8 cellular contexts compared by ENCODE assay signal in the genomic region with DNA sequence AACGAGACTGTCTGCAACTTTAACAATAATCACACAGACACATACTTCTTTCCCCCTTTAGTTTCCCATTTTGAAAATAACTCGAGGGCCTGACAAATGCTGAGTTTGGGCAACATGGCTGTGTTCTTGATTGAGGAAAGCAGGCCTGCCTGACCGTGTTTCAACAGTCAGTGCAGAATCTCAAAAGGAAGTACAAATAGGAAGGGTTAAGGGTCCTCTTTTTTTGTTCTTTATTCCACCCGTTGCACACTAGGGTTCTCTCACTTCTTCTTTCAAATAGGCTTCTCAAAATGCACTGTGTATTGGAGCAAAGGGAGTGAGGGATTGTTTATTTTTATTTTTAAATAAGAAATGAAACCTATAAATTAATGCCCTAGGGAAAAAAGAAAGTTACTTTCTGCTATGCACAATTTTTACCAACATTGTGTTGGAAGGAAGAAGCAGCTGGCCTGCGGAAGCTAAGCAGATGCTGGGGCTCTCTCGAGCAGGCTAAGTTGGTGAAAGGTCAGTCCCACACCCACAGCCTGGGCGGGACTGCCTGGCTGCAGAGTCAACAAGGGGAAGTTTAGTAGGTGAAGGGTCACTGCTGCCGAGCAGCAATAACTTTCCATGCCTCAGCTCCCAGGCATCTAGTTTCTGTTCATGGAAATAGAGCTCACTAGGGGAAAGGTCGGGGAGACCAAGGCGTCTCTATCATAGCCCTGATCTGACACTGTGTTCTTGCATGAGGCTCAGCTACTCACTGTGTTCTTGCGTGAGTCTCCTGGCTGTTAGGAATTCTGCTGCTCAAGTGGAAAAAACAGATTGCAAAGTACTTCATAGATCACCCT. TPM values are rescaled to one million over a fixed set of nuclear protein-coding genes. Genes with fewer than 3 reads are reported as not detected.
DNase-seq lines count a peak whose midpoint lies in the region; ATAC-seq, FAIRE-seq and TF ChIP-seq lines count a peak whose summit lies in the region.

No MANE protein-coding gene starts in this region.

- 24 to 26% methylated on average over 6 to 8 of the region's 11 CpGs for WGBS in mesodermal cell (ENCODE audit: insufficient coverage in 2 of 2), 2 experiments
- 4 to 6% methylated on average over 4 to 11 of the region's 11 CpGs for WGBS in transverse colon (ENCODE audit: low coverage in 1 of 2), 2 donors

- TF ChIP-seq CTCF in transverse colon (IDR thresholded peaks at IDR 0.05) = no peak

- DNase-seq in G401 (ENCODE audit: low spot score) (peak; percentile 52), HTR-8/SVneo (ENCODE audit: insufficient read length, low spot score) (peak; percentile 30), SJSA1 (ENCODE audit: low read depth in 1 of 2, low spot score in 2 of 2) (peak; percentile 83 to 90), epithelial cell of prostate (ENCODE audit: low read depth, low spot score) (peak; percentile 86), transverse colon (peak; percentile 96)
- DNase-seq in activated CD8-positive, alpha-beta memory T cell treated with anti-CD3 and anti-CD28 coated beads, Interleukin-2, amount 50 U/mL, for 48 hours = no peak

- H3K36me3 ChIP-seq in SJSA1 (no peaks in the 10 kb centered on the region), mesodermal cell (ENCODE audit: control insufficient read depth, insufficient read depth, low read length) (no peaks in the 10 kb centered on the region), transverse colon (no peaks in the 10 kb centered on the region)

- peak; percentile 99 for TF ChIP-seq EP300 in transverse colon (IDR thresholded peaks at IDR 0.05; ENCODE audit: low read depth)

- peak overlapping the region; percentile 41 for H3K27ac ChIP-seq in SJSA1
- H3K27ac ChIP-seq in epithelial cell of prostate = peak overlapping the region; percentile 17
- peak overlapping the region; percentile 86 for H3K27ac ChIP-seq in mesodermal cell (ENCODE audit: low read depth, low read length, severe bottlenecking)
- peak overlapping the region; percentile 92 to 95 (median 94) for H3K27ac ChIP-seq in transverse colon

- intact Hi-C loops in transverse colon (cut with DNase I; ENCODE audit: low total_unique reads) = no loop called here

- no peak for FAIRE-seq in HTR-8/SVneo (lab: Jason Lieb, UNC)

- H3K27me3 ChIP-seq in SJSA1 (replicated peaks) = no peaks in the 10 kb centered on the region
- H3K27me3 ChIP-seq in transverse colon = no peaks in the 10 kb centered on the region

- in situ Hi-C loops in G401 (cut with HindIII; ENCODE audit: low sequenced_read_pairs) = no loop called here
- in situ Hi-C loops in transverse colon (cut with MboI; ENCODE audit: low pct_ligation_motif_present in 1 of 4, low pct_unique_long_range_greater_than_20kb in 1 of 4, low sequenced_read_pairs in 3 of 4) = no loop called here

- H3K4me1 ChIP-seq in SJSA1 (replicated peaks) (peaks cover 21% of the 10 kb centered on the region), mesodermal cell (ENCODE audit: control insufficient read depth, insufficient read depth, low read length, poor library complexity, severe bottlenecking) (peaks cover 8% of the 10 kb centered on the region), transverse colon (peaks cover 32 to 42% (median 37%) of the 10 kb centered on the region in 4 donors)

- no peak overlapping the region for H3K4me3 ChIP-seq in SJSA1
- H3K4me3 ChIP-seq in mesodermal cell (ENCODE audit: extremely low read depth, insufficient read depth, low read length, poor library complexity, severe bottlenecking) = no peak overlapping the region
- peak overlapping the region in 1 of 4 donors; percentile 16 for H3K4me3 ChIP-seq in transverse colon

- peak; percentile 97 for ATAC-seq in GM21717 (IDR thresholded peaks at IDR 0.05; ENCODE audit: unreplicated experiment)

- TF ChIP-seq POLR2A in transverse colon (IDR thresholded peaks at IDR 0.05) = peak; percentile 56

- H3K9me3 ChIP-seq in SJSA1 (replicated peaks) (no peaks in the 10 kb centered on the region), mesodermal cell (ENCODE audit: control insufficient read depth, low read length) (peaks cover 5% of the 10 kb centered on the region), transverse colon (no peaks in the 10 kb centered on the region)

RNA-seq across cellular contexts. Expression of a gene that starts 12.2 kb away (rescaled TPM):
- not detected in 2 replicates for total RNA-seq in G401 (2014; rRNA removed; shearing (Covaris generic))
- not detected in 2 replicates for total RNA-seq in SJSA1 (2014; rRNA removed; shearing (Covaris generic))
- polyA plus RNA-seq in mesodermal cell (2013, experiment 1 of 2) = 1.9 TPM
- 1.5 TPM for polyA plus RNA-seq in mesodermal cell (2013, experiment 2 of 2)
- 100 to 1,000 TPM; 134 to 510 (median 273) TPM for total RNA-seq in transverse colon

Comparison
In these comparisons a context has a peak if more than half of its experiments do, and no peak if none do; other contexts are left out.
1. H3K27ac ChIP-seq: peak in every context shown above with its lines; median percentile 94 in transverse colon; 86 in mesodermal cell; 41 in SJSA1; 17 in epithelial cell of prostate.
2. RNA of a gene that starts 12.2 kb away (total RNA-seq): 134 to 510 TPM in transverse colon; not detected in SJSA1 and not detected in G401; every median in the first group is over 100 times any median in the second.